Comparison of ENCODE assay signal across 18 cellular contexts in genomic region chr2:191038741-191039140, GRCh38. TPM values are rescaled to one million over a fixed set of nuclear protein-coding genes. Genes with fewer than 3 reads are reported as not detected.
DNase-seq lines count a peak whose midpoint lies in the region; ATAC-seq and TF ChIP-seq lines count a peak whose summit lies in the region.
"Had no signal": no experiment of that assay in that cellular context is flagged by ENCODE, and none has a peak within 500 bp of the region (broad histone marks: within the 10 kb centered on the region; RNA-seq: fewer than 3 reads in every experiment).

No MANE protein-coding gene starts in this region.

- H3K23ac ChIP-seq in mesendoderm (ENCODE audit: low read length): no peak overlapping the region

- H3K9me3 Mint-ChIP-seq in T-helper 1 cell treated with Interleukin-12 subunit alpha and Interleukin-12 subunit beta and Interleukin-4 antibody, amounts not matched to agents 30 μg/mL and 1 μg/mL, for 36 hours: no peaks in the 10 kb centered on the region
- H3K9me3 Mint-ChIP-seq in Caco-2 (ENCODE audit: unreplicated experiment): peaks cover 11% of the 10 kb centered on the region

- no peak overlapping the region for H4K8ac ChIP-seq in mesendoderm (ENCODE audit: low read depth, low read length)

- H2AK5ac ChIP-seq in mesendoderm (ENCODE audit: low read length): no peak overlapping the region

- H3K27ac ChIP-seq in KMS-11 (no peak overlapping the region), mesendoderm (ENCODE audit: low read depth, low read length) (no peak overlapping the region)
- H3K27ac ChIP-seq: 22Rv1, hepatocyte, right atrium auricular region, upper lobe of right lung had no signal

- H3K36me3 ChIP-seq in KMS-11 (ENCODE audit: insufficient read depth) (no peaks in the 10 kb centered on the region), mesendoderm (ENCODE audit: control insufficient read depth, insufficient read depth, low read length) (no peaks in the 10 kb centered on the region), Caco-2 (ENCODE audit: control insufficient read depth, insufficient read depth, low read length) (no peaks in the 10 kb centered on the region)
- H3K36me3 ChIP-seq: left lung, upper lobe of right lung had no signal

- CTCF ChIA-PET in Caco-2 (lab: Charles Lee): no interaction called here

- no peaks in the 10 kb centered on the region for H3K79me1 ChIP-seq in mesendoderm (ENCODE audit: low read length)

- peaks cover 44% of the 10 kb centered on the region for H3K4me1 Mint-ChIP-seq in T-helper 1 cell treated with Interleukin-12 subunit alpha and Interleukin-12 subunit beta and Interleukin-4 antibody, amounts not matched to agents 30 μg/mL and 1 μg/mL, for 36 hours (ENCODE audit: low read depth)
- peaks cover 14% of the 10 kb centered on the region for H3K4me1 Mint-ChIP-seq in Caco-2 (ENCODE audit: low read depth, unreplicated experiment)

- H3K4ac ChIP-seq in mesendoderm (ENCODE audit: low read depth, low read length): peak overlapping the region; percentile 27

- H3K27me3 Mint-ChIP-seq in T-helper 1 cell treated with Interleukin-12 subunit alpha and Interleukin-12 subunit beta and Interleukin-4 antibody, amounts not matched to agents 30 μg/mL and 1 μg/mL, for 36 hours (ENCODE audit: low read depth): no peaks in the 10 kb centered on the region
- no peaks in the 10 kb centered on the region for H3K27me3 Mint-ChIP-seq in Caco-2 (ENCODE audit: insufficient read depth, unreplicated experiment)

- H3K4me2 ChIP-seq in KMS-11 (peak overlapping the region; percentile 54), mesendoderm (ENCODE audit: low read length) (no peak overlapping the region)
- H3K4me2 ChIP-seq: hepatocyte had no signal

- no peak overlapping the region for H2BK5ac ChIP-seq in mesendoderm (ENCODE audit: low read length)

- H2BK15ac ChIP-seq in mesendoderm (replicated peaks; ENCODE audit: low read depth): peak overlapping the region; percentile 42

- peak overlapping the region; percentile 17; the same call in 1 of the 2 replicates for H2AFZ ChIP-seq in KMS-11 (ENCODE audit: low read depth)
- H2AFZ ChIP-seq: hepatocyte had no signal

- H3K79me2 ChIP-seq in KMS-11 (ENCODE audit: insufficient read depth, low read depth) (no peaks in the 10 kb centered on the region), mesendoderm (ENCODE audit: control insufficient read depth, insufficient read depth, low read length) (no peaks in the 10 kb centered on the region)
- H3K79me2 ChIP-seq: hepatocyte had no signal

- no CpG with 5 or more reads among the region's 2 CpGs for WGBS in mesendoderm (ENCODE audit: extremely low coverage, insufficient coverage, low lambda C conversion rate)

- POLR2A ChIA-PET in Caco-2 (lab: Charles Lee): no interaction called here

- H3K56ac ChIP-seq in mesendoderm (ENCODE audit: low read length): no peak overlapping the region

- H3K4me3 ChIP-seq in KMS-11 (IDR thresholded peaks at IDR 0.05; ENCODE audit: insufficient read depth, low read depth, low read length): no peak overlapping the region
- no peak overlapping the region for H3K4me3 ChIP-seq in mesendoderm (ENCODE audit: low read length)
- no peak overlapping the region for H3K4me3 ChIP-seq in Caco-2 (ENCODE audit: low read depth, low read length)
- H3K4me3 ChIP-seq: hepatocyte, left lung, right atrium auricular region, upper lobe of right lung had no signal

- peak overlapping the region; percentile 88 for H2BK120ac ChIP-seq in mesendoderm (ENCODE audit: low read depth, low read length)

- peak overlapping the region; percentile 91 for H3K27ac Mint-ChIP-seq in T-helper 1 cell treated with Interleukin-12 subunit alpha and Interleukin-12 subunit beta and Interleukin-4 antibody, amounts not matched to agents 30 μg/mL and 1 μg/mL, for 36 hours
- H3K27ac Mint-ChIP-seq in Caco-2 (ENCODE audit: unreplicated experiment): no peak overlapping the region

- TF ChIP-seq CTCF in KMS-11 (conservative IDR thresholded peaks at IDR 0.05; ENCODE audit: low read depth, low read length) (no peak), Caco-2 (IDR thresholded peaks at IDR 0.05; ENCODE audit: insufficient read depth in 1 of 2, low read depth in 1 of 2, low read length in 1 of 2, severe bottlenecking in 1 of 2, unreplicated experiment in 1 of 2) (no peak)

- H3K4me3 Mint-ChIP-seq in T-helper 1 cell treated with Interleukin-12 subunit alpha and Interleukin-12 subunit beta and Interleukin-4 antibody, amounts not matched to agents 30 μg/mL and 1 μg/mL, for 36 hours: peak overlapping the region; percentile 66
- no peak overlapping the region for H3K4me3 Mint-ChIP-seq in Caco-2 (ENCODE audit: unreplicated experiment)
- H3K4me3 Mint-ChIP-seq: neural crest cell had no signal

- H4K5ac ChIP-seq in mesendoderm (ENCODE audit: low read length): no peak overlapping the region

- peak overlapping the region; percentile 39 for H3K18ac ChIP-seq in mesendoderm (ENCODE audit: low read length)

- DNase-seq in T-helper 1 cell (no peak), astrocyte of the hippocampus (ENCODE audit: low read depth, low spot score) (peak; percentile 52), mesendoderm (no peak), SKM-1 (lab: John Stamatoyannopoulos, UW; ENCODE audit: unreplicated experiment) (no peak), Caco-2 (no peak)
- DNase-seq: COR-L47; left lung; NCI-H187 treated with DMSO at 0.1 percent for 48 hours; NCI-H524; stimulated activated CD4-positive, alpha-beta T cell treated with anti-CD3 and anti-CD28 coated beads, Interleukin-2, amount 100 ng/mL, for 48 hours; upper lobe of right lung had no signal

- H3K9ac ChIP-seq in KMS-11: no peak overlapping the region
- no peak overlapping the region for H3K9ac ChIP-seq in mesendoderm (ENCODE audit: low read length)

- H3K4me1 ChIP-seq in KMS-11 (ENCODE audit: low read depth, poor library complexity, severe bottlenecking): peaks cover 12% of the 10 kb centered on the region
- peaks cover 6% of the 10 kb centered on the region for H3K4me1 ChIP-seq in mesendoderm (ENCODE audit: control insufficient read depth, low read depth, low read length)
- H3K4me1 ChIP-seq in Caco-2: peaks cover 12% of the 10 kb centered on the region
- H3K4me1 ChIP-seq: right atrium auricular region had no signal

- no peaks in the 10 kb centered on the region for H3K9me3 ChIP-seq in Caco-2
- H3K9me3 ChIP-seq: left lung, right atrium auricular region, upper lobe of right lung had no signal

- no peaks in the 10 kb centered on the region for H4K20me1 ChIP-seq in KMS-11 (ENCODE audit: insufficient read depth)

- H3K27me3 ChIP-seq in KMS-11 (ENCODE audit: insufficient read depth, low read depth): no peaks in the 10 kb centered on the region
- no peaks in the 10 kb centered on the region for H3K27me3 ChIP-seq in mesendoderm (ENCODE audit: insufficient read depth, low read length, poor library complexity)
- no peaks in the 10 kb centered on the region for H3K27me3 ChIP-seq in Caco-2 (replicated peaks; ENCODE audit: control insufficient read depth, insufficient read depth, low read length)
- H3K27me3 ChIP-seq: hepatocyte, left lung, right atrium auricular region, upper lobe of right lung had no signal

- intact Hi-C loops in Caco-2 (cut with micrococcal nuclease; ENCODE audit: unreplicated experiment): no loop called here

- no peak for ATAC-seq in HG03280 (IDR thresholded peaks at IDR 0.05; ENCODE audit: unreplicated experiment)
- ATAC-seq: upper lobe of right lung had no signal

- no TSS peak for BruUV-seq in Caco-2 (replicated peaks; lab: Mats Ljungman, UMichigan)

- H3K36me3 Mint-ChIP-seq in T-helper 1 cell treated with Interleukin-12 subunit alpha and Interleukin-12 subunit beta and Interleukin-4 antibody, amounts not matched to agents 30 μg/mL and 1 μg/mL, for 36 hours (ENCODE audit: low read depth): peaks cover 65% of the 10 kb centered on the region
- H3K36me3 Mint-ChIP-seq in Caco-2 (ENCODE audit: insufficient read depth, unreplicated experiment): no peaks in the 10 kb centered on the region

RNA-seq across cellular contexts. Expression of gene STAT1, which starts 24.8 kb away (rescaled TPM):
- 21.3 TPM for polyA plus RNA-seq in mesendoderm (2013, experiment 1 of 2)
- 21.5 TPM for polyA plus RNA-seq in mesendoderm (2013, experiment 2 of 2)
- total RNA-seq in Caco-2 (2022): 113 and 126 TPM in 2 replicates
